23 cellular contexts compared by ENCODE assay signal in the genomic region with DNA sequence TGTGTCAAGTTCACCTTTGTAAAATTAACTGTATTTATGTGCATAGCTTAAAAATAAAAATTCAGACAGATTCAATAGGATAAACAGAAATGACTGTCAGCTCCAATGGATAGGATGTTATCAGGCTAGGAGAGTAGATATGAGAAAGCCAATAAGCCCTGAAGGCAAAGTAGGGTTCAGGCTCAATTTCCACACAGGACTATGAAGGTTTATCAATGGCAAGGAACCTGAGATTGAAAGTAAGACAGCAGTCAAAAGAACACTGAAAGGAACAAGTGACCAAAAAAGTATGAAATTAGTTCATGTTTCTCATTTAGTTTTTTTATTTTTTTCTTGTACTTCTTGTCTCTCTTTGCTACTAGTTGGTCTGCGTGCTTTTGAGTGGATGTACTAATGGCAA.
DNase-seq lines count a peak whose midpoint lies in the region; ATAC-seq and TF ChIP-seq lines count a peak whose summit lies in the region.
"Had no signal": no experiment of that assay in that cellular context is flagged by ENCODE, and none has a peak within 500 bp of the region (broad histone marks: within the 10 kb centered on the region; RNA-seq: fewer than 3 reads in every experiment).

No MANE protein-coding gene starts in this region.

- H3K79me2 ChIP-seq in SK-N-SH (ENCODE audit: insufficient read depth), result no peaks in the 10 kb centered on the region
- no peaks in the 10 kb centered on the region for H3K79me2 ChIP-seq in smooth muscle cell (ENCODE audit: low read depth)

- WGBS in SK-N-SH (ENCODE audit: low lambda C conversion rate), result 29% methylated on average over 1 of the region's 1 CpG
- WGBS in smooth muscle cell (ENCODE audit: low lambda C conversion rate), result 93% methylated on average over 1 of the region's 1 CpG
- WGBS in neuronal stem cell (ENCODE audit: extremely low coverage in 2 of 2, insufficient read length in 2 of 2, insufficient replicate concordance in 1 of 2), 2 donors, result no CpG with 5 or more reads among the region's 1 CpG

- H2AK5ac ChIP-seq in neuronal stem cell (ENCODE audit: low read depth, low read length), result no peak overlapping the region

- no peak for ATAC-seq in SK-N-SH treated with all-trans-retinoic acid at 6 μM for 48 hours
- ATAC-seq in activated naive CD4-positive, alpha-beta T cell treated with anti-CD3 and anti-CD28 coated beads, Interleukin-2, amount 50 U/mL, for 72 hours, result peak; percentile 48 to 81
- ATAC-seq in stimulated activated memory B cell treated with anti-CD40 and anti-IgM and Interleukin-4, amounts not matched to agents 10 μg/mL and 1 μg/mL and 100 μg/mL, for 72 hours, result no peak
- ATAC-seq: GM23338, HCT116 had no signal

- no peaks in the 10 kb centered on the region for H3F3A ChIP-seq in SK-N-SH (replicated peaks; ENCODE audit: insufficient read depth)
- H3F3A ChIP-seq in smooth muscle cell (ENCODE audit: low read depth), result no peaks in the 10 kb centered on the region

- no peak overlapping the region for H3K23ac ChIP-seq in neuronal stem cell (ENCODE audit: low read depth, low read length, poor library complexity)

- H4K20me1 ChIP-seq in SK-N-SH (ENCODE audit: insufficient read depth) (no peaks in the 10 kb centered on the region), smooth muscle cell (ENCODE audit: low read depth) (no peaks in the 10 kb centered on the region)

- H3K9ac ChIP-seq in SK-N-SH (no peak overlapping the region), smooth muscle cell (ENCODE audit: low read depth) (no peak overlapping the region), neuronal stem cell (ENCODE audit: low read depth, low read length, poor library complexity) (no peak overlapping the region)

- peaks cover 4 to 6% of the 10 kb centered on the region in 2 donors for H3K9me3 Mint-ChIP-seq in activated naive CD4-positive, alpha-beta T cell treated with anti-CD3 and anti-CD28 coated beads, Interleukin-2, amount 50 U/mL, for 72 hours
- peaks cover 7% of the 10 kb centered on the region for H3K9me3 Mint-ChIP-seq in activated T-helper 2 cell treated with anti-CD3 and anti-CD28 coated beads, Interferon-gamma antibody, Interleukin-2, Interleukin-4, amounts not matched to agents 10 μg/mL and 5 μg/mL and 100 μg/mL, durations not matched to agents 14 hours and 24 hours and 36 hours
- H3K9me3 Mint-ChIP-seq in stimulated activated memory B cell treated with anti-CD40 and anti-IgM and Interleukin-4, amounts not matched to agents 10 μg/mL and 1 μg/mL and 100 μg/mL, for 72 hours, result no peaks in the 10 kb centered on the region
- H3K9me3 Mint-ChIP-seq: CD8-positive, alpha-beta memory T cell; IgD-negative memory B cell had no signal

- H3K9me2 ChIP-seq in SK-N-SH, result no peaks in the 10 kb centered on the region

- H3K4me3 ChIP-seq in SK-N-SH (ENCODE audit: low read depth in 2 of 2, low read length in 1 of 2), result no peak overlapping the region
- no peak overlapping the region for H3K4me3 ChIP-seq in smooth muscle cell
- H3K4me3 ChIP-seq in neuronal stem cell (ENCODE audit: low read length in 2 of 2), result no peak overlapping the region
- H3K4me3 ChIP-seq: GM23338 had no signal

- H2BK120ac ChIP-seq in neuronal stem cell (ENCODE audit: low read depth, low read length), result no peak overlapping the region

- no peak overlapping the region for H2BK5ac ChIP-seq in neuronal stem cell (ENCODE audit: low read length)

- H3K9me3 ChIP-seq in SK-N-SH, result peaks cover 7% of the 10 kb centered on the region; the same call in 1 of the 2 replicates
- H3K9me3 ChIP-seq in smooth muscle cell (replicated peaks; ENCODE audit: low read depth), result no peaks in the 10 kb centered on the region
- peaks cover 0 to 10% of the 10 kb centered on the region in 2 donors for H3K9me3 ChIP-seq in neuronal stem cell (replicated peaks in 1 of 2; ENCODE audit: control insufficient read depth in 2 of 2, insufficient read depth in 1 of 2, low read depth in 1 of 2, low read length in 2 of 2)
- H3K9me3 ChIP-seq: BE2C had no signal

- no peak overlapping the region for H3K4me2 ChIP-seq in SK-N-SH
- H3K4me2 ChIP-seq in smooth muscle cell, result no peak overlapping the region
- no peak overlapping the region for H3K4me2 ChIP-seq in neuronal stem cell (ENCODE audit: insufficient read depth, low read length, poor library complexity, severe bottlenecking)
- H3K4me2 ChIP-seq: GM23338 had no signal

- DNase-seq in SK-N-SH (no peak), smooth muscle cell (lab: John Stamatoyannopoulos, UW; ENCODE audit: unreplicated experiment) (no peak), neuronal stem cell (ENCODE audit: low spot score) (no peak)
- DNase-seq in activated naive CD4-positive, alpha-beta T cell treated with anti-CD3 and anti-CD28 coated beads, Interleukin-2, amount 50 U/mL, for 72 hours (ENCODE audit: low spot score in 2 of 2), result no peak
- DNase-seq in activated naive CD4-positive, alpha-beta T cell (lab: John Stamatoyannopoulos, UW), result no peak
- no peak for DNase-seq in activated T-helper 2 cell treated with anti-CD3 and anti-CD28 coated beads, Interferon-gamma antibody, Interleukin-2, Interleukin-4, amounts not matched to agents 10 μg/mL and 5 μg/mL and 100 μg/mL, durations not matched to agents 14 hours and 24 hours and 36 hours (ENCODE audit: low spot score)
- DNase-seq: BE2C; CD8-positive, alpha-beta memory T cell; DMS79 treated with DMSO at 0.1 percent for 48 hours; Kasumi-1; MM.1S; NCI-H1105; NCI-H1694; NCI-H226; NCI-H526 treated with DMSO at 0.1 percent for 48 hours; NK-92 treated with Interleukin-12 subunit alpha and Interleukin-12 subunit beta, amount 100 ng/mL, for 24 hours had no signal

- no peak overlapping the region for H3K4me3 Mint-ChIP-seq in activated T-helper 2 cell treated with anti-CD3 and anti-CD28 coated beads, Interferon-gamma antibody, Interleukin-2, Interleukin-4, amounts not matched to agents 10 μg/mL and 5 μg/mL and 100 μg/mL, durations not matched to agents 14 hours and 24 hours and 36 hours (ENCODE audit: low read depth)
- H3K4me3 Mint-ChIP-seq in stimulated activated memory B cell treated with anti-CD40 and anti-IgM and Interleukin-4, amounts not matched to agents 10 μg/mL and 1 μg/mL and 100 μg/mL, for 72 hours, result no peak overlapping the region
- H3K4me3 Mint-ChIP-seq: CD8-positive, alpha-beta memory T cell; GM23338; IgD-negative memory B cell had no signal

- H3K27me3 ChIP-seq in SK-N-SH (ENCODE audit: insufficient read depth), result no peaks in the 10 kb centered on the region
- H3K27me3 ChIP-seq in smooth muscle cell (ENCODE audit: low read depth), result no peaks in the 10 kb centered on the region
- no peaks in the 10 kb centered on the region for H3K27me3 ChIP-seq in neuronal stem cell (ENCODE audit: control insufficient read depth in 3 of 3, insufficient read depth in 3 of 3, low read depth in 1 of 3, low read length in 3 of 3)
- H3K27me3 ChIP-seq: BE2C had no signal

- no peak overlapping the region for H3K27ac ChIP-seq in SK-N-SH (ENCODE audit: low read depth in 2 of 2, low read length in 1 of 2)
- H3K27ac ChIP-seq in smooth muscle cell (ENCODE audit: low read depth), result no peak overlapping the region
- H3K27ac ChIP-seq in neuronal stem cell (replicated peaks; ENCODE audit: low read length), result no peak overlapping the region
- H3K27ac ChIP-seq: 22Rv1, HL-60 had no signal

- H3K79me1 ChIP-seq in neuronal stem cell (ENCODE audit: low read depth, low read length), result no peaks in the 10 kb centered on the region

- H3K4me1 Mint-ChIP-seq in activated T-helper 2 cell treated with anti-CD3 and anti-CD28 coated beads, Interferon-gamma antibody, Interleukin-2, Interleukin-4, amounts not matched to agents 10 μg/mL and 5 μg/mL and 100 μg/mL, durations not matched to agents 14 hours and 24 hours and 36 hours (ENCODE audit: low read depth), result peaks cover 48% of the 10 kb centered on the region
- H3K4me1 Mint-ChIP-seq in stimulated activated memory B cell treated with anti-CD40 and anti-IgM and Interleukin-4, amounts not matched to agents 10 μg/mL and 1 μg/mL and 100 μg/mL, for 72 hours, result peaks cover 46% of the 10 kb centered on the region

- no peak overlapping the region for H2BK15ac ChIP-seq in neuronal stem cell (ENCODE audit: low read length)

- H3K14ac ChIP-seq in neuronal stem cell (ENCODE audit: low read length), result no peak overlapping the region

- H2AFZ ChIP-seq in SK-N-SH (ENCODE audit: low read depth), result no peak overlapping the region
- no peak overlapping the region for H2AFZ ChIP-seq in smooth muscle cell (ENCODE audit: low read depth)
- H2AFZ ChIP-seq in neuronal stem cell (ENCODE audit: low read length), result no peak overlapping the region
- H2AFZ ChIP-seq: GM23338 had no signal

- TF ChIP-seq CTCF in SK-N-SH (IDR thresholded peaks at IDR 0.05) (no peak), smooth muscle cell (IDR thresholded peaks at IDR 0.05; ENCODE audit: borderline replicate concordance, insufficient read depth, poor library complexity, severe bottlenecking) (no peak)

- no peak overlapping the region for H3K4ac ChIP-seq in neuronal stem cell (ENCODE audit: low read length)

- peak overlapping the region in 1 of 2 donors; percentile 62 for H3K27ac Mint-ChIP-seq in activated naive CD4-positive, alpha-beta T cell treated with anti-CD3 and anti-CD28 coated beads, Interleukin-2, amount 50 U/mL, for 72 hours
- peak overlapping the region; percentile 6 for H3K27ac Mint-ChIP-seq in activated T-helper 2 cell treated with anti-CD3 and anti-CD28 coated beads, Interferon-gamma antibody, Interleukin-2, Interleukin-4, amounts not matched to agents 10 μg/mL and 5 μg/mL and 100 μg/mL, durations not matched to agents 14 hours and 24 hours and 36 hours
- peak overlapping the region; percentile 61 for H3K27ac Mint-ChIP-seq in stimulated activated memory B cell treated with anti-CD40 and anti-IgM and Interleukin-4, amounts not matched to agents 10 μg/mL and 1 μg/mL and 100 μg/mL, for 72 hours
- H3K27ac Mint-ChIP-seq: GM23338 had no signal

- no peak for TF ChIP-seq RAD21 in SK-N-SH (IDR thresholded peaks at IDR 0.05; ENCODE audit: low read length)

- TF ChIP-seq EP300 in SK-N-SH (IDR thresholded peaks at IDR 0.05; ENCODE audit: borderline replicate concordance in 1 of 2, low read depth in 1 of 2, low read length in 1 of 2), result no peak

- H3K36me3 Mint-ChIP-seq in activated naive CD4-positive, alpha-beta T cell treated with anti-CD3 and anti-CD28 coated beads, Interleukin-2, amount 50 U/mL, for 72 hours, result peaks cover 25 to 82% of the 10 kb centered on the region in 2 donors
- H3K36me3 Mint-ChIP-seq in activated T-helper 2 cell treated with anti-CD3 and anti-CD28 coated beads, Interferon-gamma antibody, Interleukin-2, Interleukin-4, amounts not matched to agents 10 μg/mL and 5 μg/mL and 100 μg/mL, durations not matched to agents 14 hours and 24 hours and 36 hours (ENCODE audit: low read depth), result peaks cover 80% of the 10 kb centered on the region
- H3K36me3 Mint-ChIP-seq in stimulated activated memory B cell treated with anti-CD40 and anti-IgM and Interleukin-4, amounts not matched to agents 10 μg/mL and 1 μg/mL and 100 μg/mL, for 72 hours, result peaks cover 63% of the 10 kb centered on the region

- CTCF ChIA-PET in SK-N-SH (lab: Yijun Ruan, JAX), result interaction anchor here (1.1 kb wide), 1 partner anchor 93 kb away, joined by 3 read pairs; no protein-coding TSS in a partner anchor

- H4K91ac ChIP-seq in neuronal stem cell (ENCODE audit: low read depth, low read length, poor library complexity), result no peak overlapping the region

- POLR2A ChIA-PET in SK-N-SH (lab: Yijun Ruan, JAX), result no interaction called here

- intact Hi-C loops in activated T-helper 2 cell treated with anti-CD3 and anti-CD28 coated beads, Interferon-gamma antibody, Interleukin-2, Interleukin-4, amounts not matched to agents 10 μg/mL and 5 μg/mL and 100 μg/mL, durations not matched to agents 14 hours and 24 hours and 36 hours (cut with micrococcal nuclease), result loop anchor here (1.0 to 2.0 kb wide), 2 partner anchors 9 to 14 kb away; no protein-coding TSS in a partner anchor

- H3K36me3 ChIP-seq in SK-N-SH (replicated peaks in 1 of 2; ENCODE audit: control insufficient read depth in 1 of 2, insufficient read depth in 2 of 2, low read length in 1 of 2) (no peaks in the 10 kb centered on the region), smooth muscle cell (ENCODE audit: low read depth) (no peaks in the 10 kb centered on the region), neuronal stem cell (replicated peaks in 1 of 2; ENCODE audit: control insufficient read depth in 2 of 2, insufficient read depth in 2 of 2, low read length in 2 of 2) (no peaks in the 10 kb centered on the region)
- H3K36me3 ChIP-seq: BE2C had no signal

- H3K27me3 Mint-ChIP-seq in activated T-helper 2 cell treated with anti-CD3 and anti-CD28 coated beads, Interferon-gamma antibody, Interleukin-2, Interleukin-4, amounts not matched to agents 10 μg/mL and 5 μg/mL and 100 μg/mL, durations not matched to agents 14 hours and 24 hours and 36 hours (ENCODE audit: low read depth), result no peaks in the 10 kb centered on the region
- H3K27me3 Mint-ChIP-seq in stimulated activated memory B cell treated with anti-CD40 and anti-IgM and Interleukin-4, amounts not matched to agents 10 μg/mL and 1 μg/mL and 100 μg/mL, for 72 hours, result no peaks in the 10 kb centered on the region
- H3K27me3 Mint-ChIP-seq: CD8-positive, alpha-beta memory T cell; IgD-negative memory B cell had no signal

- H2BK12ac ChIP-seq in neuronal stem cell (ENCODE audit: low read length), result no peak overlapping the region

- no peak overlapping the region for H3K18ac ChIP-seq in neuronal stem cell (ENCODE audit: low read length)

- peaks cover 0 to 2% of the 10 kb centered on the region in 2 experiments; a peak in 2 of 4 replicates for H3K4me1 ChIP-seq in SK-N-SH (ENCODE audit: control insufficient read depth in 1 of 2, insufficient read depth in 2 of 2, low read depth in 1 of 2, low read length in 1 of 2)
- no peaks in the 10 kb centered on the region for H3K4me1 ChIP-seq in smooth muscle cell (ENCODE audit: low read depth)
- H3K4me1 ChIP-seq in neuronal stem cell (ENCODE audit: control insufficient read depth in 2 of 2, insufficient read depth in 1 of 2, low read depth in 1 of 2, low read length in 2 of 2), result peaks cover 1 to 3% of the 10 kb centered on the region in 2 donors

- no peak overlapping the region for H4K8ac ChIP-seq in neuronal stem cell (ENCODE audit: low read depth, low read length)

Comparison
In these comparisons a context has a peak if more than half of its experiments do, and no peak if none do; other contexts are left out.
1. ATAC-seq: peak in activated naive CD4-positive, alpha-beta T cell treated with anti-CD3 and anti-CD28 coated beads, Interleukin-2, amount 50 U/mL, for 72 hours (2 of 2); none in SK-N-SH treated with all-trans-retinoic acid at 6 μM for 48 hours (single experiment) and stimulated activated memory B cell treated with anti-CD40 and anti-IgM and Interleukin-4, amounts not matched to agents 10 μg/mL and 1 μg/mL and 100 μg/mL, for 72 hours (single experiment).